10 cellular contexts compared by ENCODE assay signal in the genomic region with DNA sequence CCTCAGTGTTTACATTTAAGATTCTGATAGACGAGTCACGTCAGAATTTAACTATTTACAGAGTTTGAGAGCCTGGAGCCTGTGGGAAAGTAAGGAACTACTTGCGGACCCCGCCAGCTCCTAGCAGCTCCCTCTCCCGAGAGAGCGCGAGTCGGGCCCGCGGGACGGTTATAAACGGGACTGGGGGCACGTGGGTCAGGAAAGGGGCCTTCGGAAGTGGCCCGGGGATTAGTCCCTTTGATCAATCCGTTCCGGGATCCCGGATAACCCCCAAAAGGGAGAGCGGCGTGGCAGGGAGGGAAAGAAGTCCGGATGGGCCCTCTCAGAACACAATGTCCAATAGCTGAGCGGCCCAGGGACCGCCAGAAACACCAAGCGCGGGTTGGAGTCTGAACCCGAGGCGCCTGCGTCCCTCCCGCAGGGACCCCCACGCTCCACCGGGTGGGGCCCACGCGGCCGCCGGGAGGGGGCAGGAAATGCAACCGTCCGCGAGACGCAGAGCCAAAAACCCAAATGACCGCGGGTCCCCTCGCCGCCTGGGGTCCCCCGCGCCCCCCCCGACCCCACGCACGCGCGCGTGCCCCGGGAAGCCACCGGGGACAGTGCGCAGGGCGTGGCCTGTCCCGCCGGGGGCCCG. TPM values are rescaled to one million over a fixed set of nuclear protein-coding genes. Genes with fewer than 3 reads are reported as not detected.
DNase-seq lines count a peak whose midpoint lies in the region; ATAC-seq and TF ChIP-seq lines count a peak whose summit lies in the region.
"Had no signal": no experiment of that assay in that cellular context is flagged by ENCODE, and none has a peak within 500 bp of the region (broad histone marks: within the 10 kb centered on the region; RNA-seq: fewer than 3 reads in every experiment).

No MANE protein-coding gene starts in this region.

- peaks cover 9% of the 10 kb centered on the region for H3K4me1 ChIP-seq in NT2/D1 (ENCODE audit: insufficient read depth, insufficient read length)

- intact Hi-C loops in sciatic nerve (cut with DNase I): no loop called here
- intact Hi-C loops in left colon (cut with DNase I, micrococcal nuclease): no loop called here

- H3K9me3 ChIP-seq in NT2/D1 (ENCODE audit: insufficient read depth, low read length): no peaks in the 10 kb centered on the region

- peaks cover 47% of the 10 kb centered on the region for H3K27me3 ChIP-seq in NT2/D1 (ENCODE audit: insufficient read depth, insufficient read length)

- H3K4me3 ChIP-seq in NT2/D1 (ENCODE audit: insufficient read length, low read depth) (peak overlapping the region; percentile 75), epithelial cell of proximal tubule (ENCODE audit: low read depth, low read length) (peak overlapping the region; percentile 22)

- peaks cover 6% of the 10 kb centered on the region for H3K36me3 ChIP-seq in NT2/D1 (ENCODE audit: insufficient read depth, insufficient read length, low read length)

- DNase-seq in DMS 273 (lab: John Stamatoyannopoulos, UW; ENCODE audit: unreplicated experiment): peak; percentile 65
- DNase-seq in DMS 273 treated with DMSO at 0.1 percent for 48 hours (lab: John Stamatoyannopoulos, UW): no peak
- no peak for DNase-seq in NT2/D1 (ENCODE audit: low read depth, low spot score)
- no peak for DNase-seq in epithelial cell of proximal tubule (ENCODE audit: low read depth)
- DNase-seq in sciatic nerve (ENCODE audit: low spot score): peak; percentile 45
- no peak for DNase-seq in foreskin melanocyte
- DNase-seq in left colon: no peak

- ATAC-seq in sciatic nerve (no peak), HG02623 (IDR thresholded peaks at IDR 0.05; ENCODE audit: unreplicated experiment) (no peak), left colon (no peak)
- ATAC-seq: stimulated activated effector memory CD8-positive, alpha-beta T cell treated with anti-CD3 and anti-CD28 coated beads, Interleukin-12 subunit alpha, Interleukin-12 subunit beta, amount 100 ng/mL, for 72 hours had no signal

- H3K9ac ChIP-seq in NT2/D1 (ENCODE audit: insufficient read length, low read depth): peak overlapping the region; percentile 82

- no peak for TF ChIP-seq CTCF in epithelial cell of proximal tubule (conservative IDR thresholded peaks at IDR 0.05; ENCODE audit: low read depth, low read length)

RNA-seq across cellular contexts. Expression of gene ZIC5, which starts 3.6 kb away (rescaled TPM):
- not detected in 2 replicates for total RNA-seq in epithelial cell of proximal tubule
- total RNA-seq in sciatic nerve: not detected
- not detected for total RNA-seq in left colon
- total RNA-seq: myocyte had no signal

RNA-seq across cellular contexts. Expression of gene ZIC2, which starts 13.6 kb away (rescaled TPM):
- under 0.01 TPM in 1 of 2 replicates, not detected in the other for total RNA-seq in epithelial cell of proximal tubule
- not detected for total RNA-seq in sciatic nerve
- total RNA-seq in left colon: under 1 TPM; 0.08 to 0.27 TPM
- total RNA-seq: myocyte had no signal

Comparison
In these comparisons a context has a peak if more than half of its experiments do, and no peak if none do; other contexts are left out.
1. DNase-seq: peak in DMS 273 (single experiment) and sciatic nerve (single experiment); none in DMS 273 treated with DMSO at 0.1 percent for 48 hours (single experiment), NT2/D1 (single experiment), epithelial cell of proximal tubule (single experiment), foreskin melanocyte (single experiment) and left colon (0 of 2).